Comparison of ENCODE assay signal across 12 cellular contexts in genomic region chr4:48484494-48485168, GRCh38. TPM values are rescaled to one million over a fixed set of nuclear protein-coding genes. Genes with fewer than 3 reads are reported as not detected.
DNase-seq lines count a peak whose midpoint lies in the region; ATAC-seq and TF ChIP-seq lines count a peak whose summit lies in the region.
"Had no signal": no experiment of that assay in that cellular context is flagged by ENCODE, and none has a peak within 500 bp of the region (broad histone marks: within the 10 kb centered on the region; RNA-seq: fewer than 3 reads in every experiment).

No MANE protein-coding gene starts in this region.

- H3K4me1 Mint-ChIP-seq in activated T-cell treated with anti-CD3 and anti-CD28 coated beads, Interleukin-2, amount 50 U/mL, for 72 hours (ENCODE audit: low read depth): peaks cover 7% of the 10 kb centered on the region
- H3K4me1 Mint-ChIP-seq in stimulated activated effector memory CD8-positive, alpha-beta T cell treated with anti-CD3 and anti-CD28 coated beads, Interleukin-12 subunit alpha, Interleukin-12 subunit beta, amount 100 ng/mL, for 72 hours: peaks cover 14% of the 10 kb centered on the region

- ATAC-seq in activated T-cell treated with anti-CD3 and anti-CD28 coated beads, Interleukin-2, amount 50 U/mL, for 72 hours (replicated peaks in 1 of 2): no peak
- no peak for ATAC-seq in stimulated activated effector memory CD8-positive, alpha-beta T cell treated with anti-CD3 and anti-CD28 coated beads, Interleukin-12 subunit alpha, Interleukin-12 subunit beta, amount 100 ng/mL, for 72 hours
- ATAC-seq in GM18873 (IDR thresholded peaks at IDR 0.05; ENCODE audit: low FRiP score, unreplicated experiment): no peak
- no peak for ATAC-seq in HG02588 (IDR thresholded peaks at IDR 0.05; ENCODE audit: unreplicated experiment)
- ATAC-seq in HG03521 (IDR thresholded peaks at IDR 0.05; ENCODE audit: unreplicated experiment): no peak

- DNase-seq in activated T-cell treated with anti-CD3 and anti-CD28 coated beads, Interleukin-2, amount 50 U/mL, for 72 hours: no peak
- no peak for DNase-seq in activated T-cell treated with anti-CD3 and anti-CD28 coated beads, Interleukin-2, amount 50 U/mL, for 48 hours
- DNase-seq in NCI-H69 (lab: John Stamatoyannopoulos, UW): peak; percentile 2
- peak; percentile 20 to 36 for DNase-seq in erythroblast (lab: John Stamatoyannopoulos, UW)
- no peak for DNase-seq in stimulated activated effector memory CD8-positive, alpha-beta T cell treated with anti-CD3 and anti-CD28 coated beads, Interleukin-12 subunit alpha, Interleukin-12 subunit beta, amount 100 ng/mL, for 72 hours (ENCODE audit: low spot score in 2 of 2)
- DNase-seq: colonic mucosa had no signal

- peaks cover 81% of the 10 kb centered on the region for H3K27me3 Mint-ChIP-seq in activated T-cell treated with anti-CD3 and anti-CD28 coated beads, Interleukin-2, amount 50 U/mL, for 72 hours (ENCODE audit: low read depth)

- H3K27ac Mint-ChIP-seq in activated T-cell treated with anti-CD3 and anti-CD28 coated beads, Interleukin-2, amount 50 U/mL, for 72 hours: no peak overlapping the region
- H3K27ac Mint-ChIP-seq in stimulated activated effector memory CD8-positive, alpha-beta T cell treated with anti-CD3 and anti-CD28 coated beads, Interleukin-12 subunit alpha, Interleukin-12 subunit beta, amount 100 ng/mL, for 72 hours: no peak overlapping the region
- H3K27ac Mint-ChIP-seq: activated naive CD4-positive, alpha-beta T cell treated with anti-CD3 and anti-CD28 coated beads, Interleukin-2, amount 50 U/mL, for 72 hours had no signal

- H3K9me3 Mint-ChIP-seq in activated T-cell treated with anti-CD3 and anti-CD28 coated beads, Interleukin-2, amount 50 U/mL, for 72 hours: no peaks in the 10 kb centered on the region
- H3K9me3 Mint-ChIP-seq in stimulated activated effector memory CD8-positive, alpha-beta T cell treated with anti-CD3 and anti-CD28 coated beads, Interleukin-12 subunit alpha, Interleukin-12 subunit beta, amount 100 ng/mL, for 72 hours: no peaks in the 10 kb centered on the region
- H3K9me3 Mint-ChIP-seq: activated naive CD4-positive, alpha-beta T cell treated with anti-CD3 and anti-CD28 coated beads, Interleukin-2, amount 50 U/mL, for 72 hours had no signal

- H3K4me3 Mint-ChIP-seq in activated T-cell treated with anti-CD3 and anti-CD28 coated beads, Interleukin-2, amount 50 U/mL, for 72 hours: peak overlapping the region; percentile 76 to 77
- H3K4me3 Mint-ChIP-seq in stimulated activated effector memory CD8-positive, alpha-beta T cell treated with anti-CD3 and anti-CD28 coated beads, Interleukin-12 subunit alpha, Interleukin-12 subunit beta, amount 100 ng/mL, for 72 hours: peak overlapping the region; percentile 65

- no peak for TF ChIP-seq POLR2A in erythroblast (IDR thresholded peaks at IDR 0.05; ENCODE audit: low read length)

- H3K36me3 Mint-ChIP-seq in activated T-cell treated with anti-CD3 and anti-CD28 coated beads, Interleukin-2, amount 50 U/mL, for 72 hours (ENCODE audit: insufficient read depth in 2 of 2): peaks cover 0 to 1% of the 10 kb centered on the region in 2 donors
- no peaks in the 10 kb centered on the region for H3K36me3 Mint-ChIP-seq in stimulated activated effector memory CD8-positive, alpha-beta T cell treated with anti-CD3 and anti-CD28 coated beads, Interleukin-12 subunit alpha, Interleukin-12 subunit beta, amount 100 ng/mL, for 72 hours

RNA-seq across cellular contexts. Expression of gene SLC10A4, which starts 1.5 kb away (rescaled TPM):
- not detected for total RNA-seq in activated T-cell treated with anti-CD3 and anti-CD28 coated beads, Interleukin-2, amount 50 U/mL, for 72 hours
- total RNA-seq: activated naive CD4-positive, alpha-beta T cell treated with anti-CD3 and anti-CD28 coated beads, Interleukin-2, amount 50 U/mL, for 72 hours; myocyte had no signal

RNA-seq across cellular contexts. Expression of gene ZAR1, which starts 5.4 kb away (rescaled TPM):
- total RNA-seq in activated T-cell treated with anti-CD3 and anti-CD28 coated beads, Interleukin-2, amount 50 U/mL, for 72 hours: not detected
- total RNA-seq: activated naive CD4-positive, alpha-beta T cell treated with anti-CD3 and anti-CD28 coated beads, Interleukin-2, amount 50 U/mL, for 72 hours; colonic mucosa; M059J; myocyte had no signal

Comparison
In these comparisons a context has a peak if more than half of its experiments do, and no peak if none do; other contexts are left out.
1. DNase-seq: peak in NCI-H69 (single experiment) and erythroblast (2 of 2); none in activated T-cell treated with anti-CD3 and anti-CD28 coated beads, Interleukin-2, amount 50 U/mL, for 72 hours (0 of 2), activated T-cell treated with anti-CD3 and anti-CD28 coated beads, Interleukin-2, amount 50 U/mL, for 48 hours (0 of 2) and stimulated activated effector memory CD8-positive, alpha-beta T cell treated with anti-CD3 and anti-CD28 coated beads, Interleukin-12 subunit alpha, Interleukin-12 subunit beta, amount 100 ng/mL, for 72 hours (0 of 2).